Comparison of ENCODE assay signal across 16 cellular contexts in the genomic region with DNA sequence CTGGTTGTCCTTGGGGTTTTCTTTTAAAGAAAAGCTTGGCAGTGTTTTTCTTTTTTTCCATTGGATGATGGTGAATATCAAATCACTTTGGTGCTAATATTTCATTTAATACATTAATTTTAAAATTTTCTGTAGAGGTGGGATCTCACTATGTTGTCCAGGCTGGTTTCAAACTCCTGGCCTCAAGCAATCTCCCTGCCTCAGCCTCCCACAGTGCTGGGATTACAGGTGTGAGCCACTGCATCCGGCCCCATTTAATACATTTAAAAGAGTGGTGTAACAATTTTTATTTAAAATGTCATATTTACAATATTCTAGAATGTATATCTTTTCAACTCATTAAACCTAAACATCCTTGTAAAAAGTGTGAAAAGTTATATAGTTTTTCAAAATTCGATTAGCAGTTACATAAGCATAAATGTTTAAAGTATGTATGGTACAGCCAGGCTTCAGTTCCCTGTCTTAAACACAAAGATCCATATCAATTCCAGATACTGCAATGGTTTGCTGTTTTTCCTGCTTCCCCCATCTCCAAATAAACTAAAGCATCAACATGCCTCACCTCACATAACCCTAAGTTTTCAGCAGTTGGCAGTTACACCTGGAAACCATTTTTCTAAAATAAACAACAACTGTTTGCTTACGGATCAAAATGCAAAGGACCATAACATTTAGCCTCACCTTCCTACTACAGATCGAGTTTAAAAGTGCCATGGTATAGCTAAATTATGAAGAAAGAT. TPM values are rescaled to one million over a fixed set of nuclear protein-coding genes. Genes with fewer than 3 reads are reported as not detected.
DNase-seq lines count a peak whose midpoint lies in the region; FAIRE-seq and TF ChIP-seq lines count a peak whose summit lies in the region.
"Had no signal": no experiment of that assay in that cellular context is flagged by ENCODE, and none has a peak within 500 bp of the region (broad histone marks: within the 10 kb centered on the region; RNA-seq: fewer than 3 reads in every experiment).

No MANE protein-coding gene starts in this region.

- H3K27ac Mint-ChIP-seq in CD4-positive, alpha-beta memory T cell = peak overlapping the region; percentile 8 to 91 (median 81)
- no peak overlapping the region for H3K27ac Mint-ChIP-seq in mesothelial cell of epicardium

- CTCF ChIA-PET in CD4-positive, alpha-beta memory T cell (lab: Charles Lee; ENCODE audit: partially characterized antibody) = interaction anchor here (0.9 to 2.6 kb wide), 2 partner anchors 11 to 21 kb away, joined by 6 to 8 read pairs; no protein-coding TSS in a partner anchor

- no peaks in the 10 kb centered on the region for H3K9me3 Mint-ChIP-seq in CD4-positive, alpha-beta memory T cell
- no peaks in the 10 kb centered on the region for H3K9me3 Mint-ChIP-seq in mesothelial cell of epicardium

- no peaks in the 10 kb centered on the region for H3K9me2 ChIP-seq in hepatocyte (replicated peaks; ENCODE audit: insufficient read depth)

- intact Hi-C loops in CD4-positive, alpha-beta memory T cell (cut with micrococcal nuclease) = loop anchor here (5.0 kb wide), 1 partner anchor 118 kb away; no protein-coding TSS in a partner anchor

- TF ChIP-seq CTCF in hepatocyte (IDR thresholded peaks at IDR 0.05; ENCODE audit: poor library complexity) (no peak), mesothelial cell of epicardium (IDR thresholded peaks at IDR 0.05; ENCODE audit: unreplicated experiment) (no peak)

- peak overlapping the region in 2 of 8 donors; percentile 28 to 46 for H3K4me3 Mint-ChIP-seq in CD4-positive, alpha-beta memory T cell
- H3K4me3 Mint-ChIP-seq in mesothelial cell of epicardium = no peak overlapping the region

- H3K36me3 Mint-ChIP-seq in CD4-positive, alpha-beta memory T cell = no peaks in the 10 kb centered on the region
- no peaks in the 10 kb centered on the region for H3K36me3 Mint-ChIP-seq in mesothelial cell of epicardium

- no peaks in the 10 kb centered on the region for H3K27me3 Mint-ChIP-seq in CD4-positive, alpha-beta memory T cell
- H3K27me3 Mint-ChIP-seq in mesothelial cell of epicardium (ENCODE audit: low read depth) = no peaks in the 10 kb centered on the region

- FAIRE-seq in islet of Langerhans (lab: Jason Lieb, UNC) (peak; percentile 75), urothelium cell line (lab: Jason Lieb, UNC) (no peak)

- POLR2A ChIA-PET in CD4-positive, alpha-beta memory T cell (lab: Charles Lee; ENCODE audit: partially characterized antibody) = interaction anchor here (0.6 to 5.3 kb wide), 3 partner anchors 15 to 103 kb away, joined by 3 to 82 read pairs (median 4); a partner anchor contains a TSS

- no peak overlapping the region for H2AFZ ChIP-seq in hepatocyte

- H4K20me1 ChIP-seq in hepatocyte (ENCODE audit: insufficient read depth, poor library complexity, severe bottlenecking) = no peaks in the 10 kb centered on the region

- H3K27ac ChIP-seq in CD4-positive, alpha-beta memory T cell (ENCODE audit: low read depth, low read length) = peak overlapping the region; percentile 45
- H3K27ac ChIP-seq in hepatocyte = no peak overlapping the region
- H3K27ac ChIP-seq: adrenal gland, HL-60, vagina had no signal

- peaks cover 34 to 56% (median 41%) of the 10 kb centered on the region in 4 donors for H3K4me1 Mint-ChIP-seq in CD4-positive, alpha-beta memory T cell
- H3K4me1 Mint-ChIP-seq in mesothelial cell of epicardium = peaks cover 24% of the 10 kb centered on the region

- H3K9me3 ChIP-seq in CD4-positive, alpha-beta memory T cell (ENCODE audit: control insufficient read depth in 1 of 2, low read length in 2 of 2) = no peaks in the 10 kb centered on the region
- H3K9me3 ChIP-seq in hepatocyte (ENCODE audit: low read depth) = no peaks in the 10 kb centered on the region
- H3K9me3 ChIP-seq: adrenal gland, vagina had no signal

- 67% methylated on average over 4 of the region's 4 CpGs for WGBS in hepatocyte (ENCODE audit: low lambda C conversion rate, missing lambda C conversion rate)

- no peak overlapping the region for H3K4me3 ChIP-seq in CD4-positive, alpha-beta memory T cell (ENCODE audit: low read length in 2 of 2)
- H3K4me3 ChIP-seq in hepatocyte = no peak overlapping the region
- H3K4me3 ChIP-seq: adrenal gland, vagina had no signal

- no peak overlapping the region for H3K4me2 ChIP-seq in hepatocyte

- no peaks in the 10 kb centered on the region for H3K79me2 ChIP-seq in hepatocyte

- DNase-seq in CD4-positive, alpha-beta memory T cell = no peak
- DNase-seq in NCI-H1436 treated with DMSO at 0.1 percent for 48 hours (lab: John Stamatoyannopoulos, UW) (peak; percentile 27), NCI-H69 (lab: John Stamatoyannopoulos, UW) (peak; percentile 94), hepatocyte (ENCODE audit: low spot score) (no peak), urothelium cell line (ENCODE audit: low spot score) (no peak), germinal center (ENCODE audit: low spot score) (no peak), mesothelial cell of epicardium (ENCODE audit: low spot score in 2 of 2, unreplicated experiment in 2 of 2) (no peak)
- DNase-seq: activated CD4-positive, alpha-beta T cell treated with anti-CD3 and anti-CD28 coated beads, Interleukin-2, amount 50 U/mL, for 1 hour; adrenal gland; cerebellar nuclear complex; foreskin melanocyte; mesendoderm; stimulated activated naive CD4-positive, alpha-beta T cell had no signal

- H3K4me1 ChIP-seq in CD4-positive, alpha-beta memory T cell (ENCODE audit: insufficient read depth, low read length) = peaks cover 47% of the 10 kb centered on the region
- H3K4me1 ChIP-seq in hepatocyte (ENCODE audit: insufficient read depth) = peaks cover 11% of the 10 kb centered on the region
- H3K4me1 ChIP-seq: adrenal gland, vagina had no signal

- H3K36me3 ChIP-seq in CD4-positive, alpha-beta memory T cell (ENCODE audit: insufficient read depth, low read length) = no peaks in the 10 kb centered on the region
- no peaks in the 10 kb centered on the region for H3K36me3 ChIP-seq in hepatocyte (replicated peaks; ENCODE audit: insufficient read depth, low read depth)
- H3K36me3 ChIP-seq: adrenal gland, vagina had no signal

- no peaks in the 10 kb centered on the region for H3K27me3 ChIP-seq in CD4-positive, alpha-beta memory T cell (ENCODE audit: insufficient read depth, low read length)
- H3K27me3 ChIP-seq in hepatocyte = no peaks in the 10 kb centered on the region
- H3K27me3 ChIP-seq: adrenal gland, vagina had no signal

RNA-seq across cellular contexts. Expression of a gene that starts 8.9 kb away (rescaled TPM):
- 100 to 1,000 TPM; 193 to 196 TPM for total RNA-seq in CD4-positive, alpha-beta memory T cell
- polyA plus RNA-seq in CD4-positive, alpha-beta memory T cell = 10 to 100 TPM; 46.8 to 66.4 TPM
- 43.9 and 46.6 TPM in 2 replicates for total RNA-seq in hepatocyte
- 33.5 TPM in 2 replicates for polyA plus RNA-seq in hepatocyte
- total RNA-seq in mesothelial cell of epicardium = 67.6 to 71.6 TPM (median 67.8 TPM) in 3 replicates

Comparison
In these comparisons a context has a peak if more than half of its experiments do, and no peak if none do; other contexts are left out.
1. DNase-seq: peak in NCI-H1436 treated with DMSO at 0.1 percent for 48 hours (single experiment) and NCI-H69 (single experiment); none in CD4-positive, alpha-beta memory T cell (0 of 5), hepatocyte (single experiment), urothelium cell line (single experiment), germinal center (single experiment) and mesothelial cell of epicardium (0 of 2).